ENCODE assay signal across 1 cellular context in genomic region chr11:22752908-22753310, GRCh38.
A peak's percentile ranks its signal among the peaks of the same experiment; 100 is the strongest.
TF ChIP-seq lines count a peak whose summit lies in the region.

No MANE protein-coding gene starts in this region.

TF ChIP-seq in K562, 482 proteins besides CTCF, POLR2A, EP300 and RAD21 (continued from another document and continues in another):
- TF ChIP-seq AFF4 (CRISPR knock-in tag; IDR thresholded peaks at IDR 0.05): no peak
- 0 out of 2 replicates have a peak, but pooled peaks have one; percentile 29 for TF ChIP-seq GATAD2A (IDR thresholded peaks at IDR 0.05)
- TF ChIP-seq SREBF1 (IDR thresholded peaks at IDR 0.05; ENCODE audit: borderline replicate concordance, low read depth, low read length): no peak
- no peak for TF ChIP-seq KDM2B (CRISPR knock-in tag; IDR thresholded peaks at IDR 0.05)
- TF ChIP-seq ZNF764 (CRISPR knock-in tag; IDR thresholded peaks at IDR 0.05; ENCODE audit: low read depth): no peak
- peak; percentile 51; the same call in 1 of the 2 replicates for TF ChIP-seq NFATC3 (IDR thresholded peaks at IDR 0.05)
- peak; percentile 51 for TF ChIP-seq SMARCB1 (IDR thresholded peaks at IDR 0.05; ENCODE audit: insufficient read length, low read depth)
- TF ChIP-seq ZNF197 (CRISPR knock-in tag; IDR thresholded peaks at IDR 0.05; ENCODE audit: low read depth): no peak
- TF ChIP-seq FOSL1 (tag; conservative IDR thresholded peaks at IDR 0.05): 0 out of 2 replicates have a peak, but pooled peaks have one; percentile 17
- no peak for TF ChIP-seq NCOA6 (IDR thresholded peaks at IDR 0.05)
- TF ChIP-seq, protein P1, sequence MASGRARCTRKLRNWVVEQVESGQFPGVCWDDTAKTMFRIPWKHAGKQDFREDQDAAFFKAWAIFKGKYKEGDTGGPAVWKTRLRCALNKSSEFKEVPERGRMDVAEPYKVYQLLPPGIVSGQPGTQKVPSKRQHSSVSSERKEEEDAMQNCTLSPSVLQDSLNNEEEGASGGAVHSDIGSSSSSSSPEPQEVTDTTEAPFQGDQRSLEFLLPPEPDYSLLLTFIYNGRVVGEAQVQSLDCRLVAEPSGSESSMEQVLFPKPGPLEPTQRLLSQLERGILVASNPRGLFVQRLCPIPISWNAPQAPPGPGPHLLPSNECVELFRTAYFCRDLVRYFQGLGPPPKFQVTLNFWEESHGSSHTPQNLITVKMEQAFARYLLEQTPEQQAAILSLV (tag; IDR thresholded peaks at IDR 0.05): no peak
- TF ChIP-seq MAZ (CRISPR knock-in tag; conservative IDR thresholded peaks at IDR 0.05 in 1 of 2, IDR thresholded peaks at IDR 0.05 in 1 of 2): no peak
- no peak for TF ChIP-seq KLF1 (tag; IDR thresholded peaks at IDR 0.05)
- no peak for TF ChIP-seq PHF20 (IDR thresholded peaks at IDR 0.05; ENCODE audit: partially characterized antibody)
- peak; percentile 86 for TF ChIP-seq SOX6 (IDR thresholded peaks at IDR 0.05)
- TF ChIP-seq ZNF12 (CRISPR knock-in tag; IDR thresholded peaks at IDR 0.05): no peak
- TF ChIP-seq MCM7 (IDR thresholded peaks at IDR 0.05): no peak
- 0 out of 2 replicates have a peak, but pooled peaks have one; percentile 12 for TF ChIP-seq CXXC5 (CRISPR knock-in tag; IDR thresholded peaks at IDR 0.05)
- no peak for TF ChIP-seq BRCA1 (IDR thresholded peaks at IDR 0.05)
- TF ChIP-seq BRCA1 (CRISPR knock-in tag; IDR thresholded peaks at IDR 0.05): no peak
- no peak for TF ChIP-seq RERE (CRISPR knock-in tag; IDR thresholded peaks at IDR 0.05; ENCODE audit: borderline replicate concordance)
- TF ChIP-seq, protein P2, sequence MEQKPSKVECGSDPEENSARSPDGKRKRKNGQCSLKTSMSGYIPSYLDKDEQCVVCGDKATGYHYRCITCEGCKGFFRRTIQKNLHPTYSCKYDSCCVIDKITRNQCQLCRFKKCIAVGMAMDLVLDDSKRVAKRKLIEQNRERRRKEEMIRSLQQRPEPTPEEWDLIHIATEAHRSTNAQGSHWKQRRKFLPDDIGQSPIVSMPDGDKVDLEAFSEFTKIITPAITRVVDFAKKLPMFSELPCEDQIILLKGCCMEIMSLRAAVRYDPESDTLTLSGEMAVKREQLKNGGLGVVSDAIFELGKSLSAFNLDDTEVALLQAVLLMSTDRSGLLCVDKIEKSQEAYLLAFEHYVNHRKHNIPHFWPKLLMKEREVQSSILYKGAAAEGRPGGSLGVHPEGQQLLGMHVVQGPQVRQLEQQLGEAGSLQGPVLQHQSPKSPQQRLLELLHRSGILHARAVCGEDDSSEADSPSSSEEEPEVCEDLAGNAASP (IDR thresholded peaks at IDR 0.05): no peak
- no peak for TF ChIP-seq ZNF324 (CRISPR knock-in tag; IDR thresholded peaks at IDR 0.05)
- TF ChIP-seq FIP1L1 (IDR thresholded peaks at IDR 0.05; ENCODE audit: low read depth, low read length, poor library complexity, severe bottlenecking): no peak
- TF ChIP-seq HIVEP1 (CRISPR knock-in tag; IDR thresholded peaks at IDR 0.05): no peak
- no peak for TF ChIP-seq ETS2 (tag; IDR thresholded peaks at IDR 0.05; ENCODE audit: borderline replicate concordance, poor library complexity, severe bottlenecking)
- no peak for TF ChIP-seq FOXK1 (CRISPR knock-in tag; IDR thresholded peaks at IDR 0.05; ENCODE audit: borderline replicate concordance)
- TF ChIP-seq TCFL5 (CRISPR knock-in tag; conservative IDR thresholded peaks at IDR 0.05): no peak
- peak; percentile 36 to 82; a peak in 3 of 4 replicates for TF ChIP-seq RCOR1 (IDR thresholded peaks at IDR 0.05; ENCODE audit: borderline replicate concordance in 1 of 2, low read depth in 2 of 2, low read length in 2 of 2)
- no peak for TF ChIP-seq BCLAF1 (IDR thresholded peaks at IDR 0.05; ENCODE audit: borderline replicate concordance in 1 of 2, control insufficient read depth in 1 of 2, low read depth in 2 of 2, low read length in 1 of 2)
- no peak for TF ChIP-seq ZNF239 (CRISPR knock-in tag; IDR thresholded peaks at IDR 0.05)
- TF ChIP-seq HNRNPLL (IDR thresholded peaks at IDR 0.05; ENCODE audit: low read depth, low read length, poor library complexity, severe bottlenecking): no peak
- TF ChIP-seq HMBOX1 (IDR thresholded peaks at IDR 0.05): peak; percentile 64
- TF ChIP-seq ARID3B (CRISPR knock-in tag; IDR thresholded peaks at IDR 0.05; ENCODE audit: borderline replicate concordance): no peak
- peak; percentile 18 to 80; a peak in 3 of 4 replicates for TF ChIP-seq TRIM24 (IDR thresholded peaks at IDR 0.05)
- TF ChIP-seq SMAD4 (CRISPR knock-in tag; conservative IDR thresholded peaks at IDR 0.05): peak; percentile 90
- TF ChIP-seq C11orf30 (IDR thresholded peaks at IDR 0.05; ENCODE audit: low read depth): peak; percentile 27; the same call in 1 of the 2 replicates
- peak; percentile 85 for TF ChIP-seq TCF3 (CRISPR knock-in tag; IDR thresholded peaks at IDR 0.05)
- TF ChIP-seq SNIP1 (IDR thresholded peaks at IDR 0.05; ENCODE audit: low read depth): no peak
- no peak for TF ChIP-seq ZNF133 (CRISPR knock-in tag; IDR thresholded peaks at IDR 0.05)
- TF ChIP-seq ZNF224 (CRISPR knock-in tag; IDR thresholded peaks at IDR 0.05): no peak
- no peak for TF ChIP-seq SIRT6 (IDR thresholded peaks at IDR 0.05; ENCODE audit: low read depth, low read length)
- TF ChIP-seq NFE2L1 (tag; IDR thresholded peaks at IDR 0.05; ENCODE audit: borderline replicate concordance, low read depth): no peak
- peak; percentile 94 for TF ChIP-seq ARID1B (IDR thresholded peaks at IDR 0.05)
- peak; percentile 38 for TF ChIP-seq HDAC3 (IDR thresholded peaks at IDR 0.05; ENCODE audit: borderline replicate concordance, partially characterized antibody)
- TF ChIP-seq KHSRP (IDR thresholded peaks at IDR 0.05): no peak
- TF ChIP-seq MEIS2 (IDR thresholded peaks at IDR 0.05; ENCODE audit: partially characterized antibody): peak; percentile 76
- TF ChIP-seq MYC (IDR thresholded peaks at IDR 0.05; ENCODE audit: low read depth, low read length): no peak
- no peak for TF ChIP-seq MYC (CRISPR knock-in tag; IDR thresholded peaks at IDR 0.05; ENCODE audit: borderline replicate concordance, low read depth)
- 0 out of 2 replicates have a peak, but pooled peaks have one; percentile 39 for TF ChIP-seq ATF7 (IDR thresholded peaks at IDR 0.05)
- peak; percentile 33 for TF ChIP-seq CCNT2 (IDR thresholded peaks at IDR 0.05; ENCODE audit: borderline replicate concordance, extremely low read depth, insufficient read length, low read depth, low read length)
- TF ChIP-seq CTBP1 (IDR thresholded peaks at IDR 0.05; ENCODE audit: borderline replicate concordance): peak; percentile 79
- TF ChIP-seq HSF4 (CRISPR knock-in tag; IDR thresholded peaks at IDR 0.05; ENCODE audit: borderline replicate concordance): no peak
